In the genomic region with DNA sequence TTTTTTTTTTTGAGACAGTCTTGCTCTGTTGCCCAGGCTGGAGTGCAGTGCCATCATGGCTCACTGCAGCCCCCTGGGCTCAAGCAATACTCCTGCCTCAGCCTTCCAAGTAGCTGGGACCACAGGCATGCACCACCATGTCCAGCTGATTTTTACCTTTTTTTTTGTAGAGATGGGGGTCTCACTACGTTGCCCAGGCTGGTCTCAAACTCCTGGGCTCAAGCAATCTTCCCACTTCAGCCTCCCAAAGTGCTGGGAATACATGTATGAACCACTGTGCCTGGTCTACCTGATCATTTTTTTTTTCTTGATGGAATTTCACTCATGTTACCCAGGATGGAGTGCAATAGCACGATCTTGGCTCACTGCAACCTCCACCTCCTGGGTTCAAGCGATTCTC, we compare ENCODE assay signal across 6 cellular contexts. TPM values are rescaled to one million over a fixed set of nuclear protein-coding genes. Genes with fewer than 3 reads are reported as not detected.
"Had no signal": no experiment of that assay in that cellular context is flagged by ENCODE, and none has a peak within 500 bp of the region (broad histone marks: within the 10 kb centered on the region; RNA-seq: fewer than 3 reads in every experiment).

No MANE protein-coding gene starts in this region.

RNA-seq across cellular contexts. Expression of gene GJD3, which starts 22.0 kb away (rescaled TPM):
- total RNA-seq: natural killer cell treated with Interleukin-12 subunit alpha and Interleukin-12 subunit beta and Interleukin-15 and Interleukin-18, amount 100 ng/mL, for 72 hours; neural crest cell; sciatic nerve; smooth muscle cell; transverse colon; urinary bladder had no signal
